ENCODE assay signal across 12 cellular contexts in the genomic region with DNA sequence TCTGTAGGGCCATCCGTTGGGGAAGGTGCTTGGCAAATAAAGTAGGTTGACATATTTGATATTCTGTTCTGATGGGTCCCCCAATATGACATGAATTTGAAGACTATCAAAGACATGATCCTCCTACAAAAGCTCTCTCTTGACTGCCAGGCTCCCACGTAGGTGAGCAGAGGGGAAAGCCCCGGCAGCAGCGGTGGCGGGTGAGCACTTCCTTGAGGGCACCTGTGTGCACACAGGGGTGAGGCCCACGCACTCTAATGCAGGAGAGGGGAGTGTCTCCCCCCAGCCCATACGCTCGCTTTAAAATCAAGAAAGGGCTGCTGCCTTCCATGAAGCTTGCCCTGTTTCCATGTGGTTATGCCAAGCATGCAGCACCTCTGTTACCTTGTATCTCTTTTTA.
DNase-seq lines count a peak whose midpoint lies in the region; ATAC-seq, FAIRE-seq and TF ChIP-seq lines count a peak whose summit lies in the region.
"Had no signal": no experiment of that assay in that cellular context is flagged by ENCODE, and none has a peak within 500 bp of the region (broad histone marks: within the 10 kb centered on the region; RNA-seq: fewer than 3 reads in every experiment).

No MANE protein-coding gene starts in this region.

- no peak for TF ChIP-seq POLR2A in sigmoid colon (IDR thresholded peaks at IDR 0.05)

- no peak overlapping the region for H3K4me3 ChIP-seq in kidney (ENCODE audit: low read length in 2 of 2)
- H3K4me3 ChIP-seq in sigmoid colon = no peak overlapping the region

- H3K4me1 ChIP-seq in kidney (ENCODE audit: control insufficient read depth in 1 of 2, insufficient read depth in 1 of 2, low read depth in 1 of 2, low read length in 2 of 2) (peaks cover 5 to 6% of the 10 kb centered on the region in 2 donors), sigmoid colon (peaks cover 0 to 23% (median 22%) of the 10 kb centered on the region in 4 donors)

- TF ChIP-seq EP300 in sigmoid colon (IDR thresholded peaks at IDR 0.05) = no peak

- CTCF ChIA-PET in CD4-positive, alpha-beta T cell (lab: Charles Lee) = no interaction called here

- H3K9me3 ChIP-seq in CD4-positive, alpha-beta T cell (ENCODE audit: control insufficient read depth, low read length) = no peaks in the 10 kb centered on the region
- H3K9me3 ChIP-seq in kidney (ENCODE audit: control insufficient read depth in 1 of 2, low read length in 2 of 2) = no peaks in the 10 kb centered on the region
- no peaks in the 10 kb centered on the region for H3K9me3 ChIP-seq in sigmoid colon

- H3K36me3 Mint-ChIP-seq in CD4-positive, alpha-beta T cell (ENCODE audit: low read depth) = peaks cover 5% of the 10 kb centered on the region
- H3K36me3 Mint-ChIP-seq in activated naive CD8-positive, alpha-beta T cell treated with anti-CD3 and anti-CD28 coated beads for 36 hours = peaks cover 10% of the 10 kb centered on the region

- POLR2A ChIA-PET in CD4-positive, alpha-beta T cell (lab: Charles Lee) = interaction anchor here (1.1 to 1.6 kb wide), 3 partner anchors 10 to 113 kb away, joined by 3 to 4 read pairs (median 4); no protein-coding TSS in a partner anchor

- H3K4me1 Mint-ChIP-seq in CD4-positive, alpha-beta T cell (ENCODE audit: low read depth) = peaks cover 32% of the 10 kb centered on the region
- H3K4me1 Mint-ChIP-seq in activated naive CD8-positive, alpha-beta T cell treated with anti-CD3 and anti-CD28 coated beads for 36 hours = peaks cover 11% of the 10 kb centered on the region

- H3K27ac Mint-ChIP-seq in CD4-positive, alpha-beta T cell = peak overlapping the region; percentile 82
- H3K27ac Mint-ChIP-seq in activated naive CD8-positive, alpha-beta T cell treated with anti-CD3 and anti-CD28 coated beads for 36 hours = no peak overlapping the region

- peak in 6 of 10 experiments; percentile 3 to 35 (median 24) for DNase-seq in CD4-positive, alpha-beta T cell
- peak; percentile 43 for DNase-seq in activated CD4-positive, CD25-positive, alpha-beta regulatory T cell treated with anti-CD3 and anti-CD28 coated beads, Interleukin-2, amount 50 U/mL, for 72 hours
- peak; percentile 35 for DNase-seq in activated naive CD8-positive, alpha-beta T cell treated with anti-CD3 and anti-CD28 coated beads for 36 hours
- DNase-seq in stimulated activated CD4-positive, alpha-beta T cell treated with anti-CD3 and anti-CD28 coated beads, Interleukin-4, amount 100 ng/mL, for 1 hour = peak; percentile 47
- DNase-seq in kidney = no peak
- DNase-seq in sigmoid colon = no peak
- no peak for DNase-seq in NOMO-1 (lab: John Stamatoyannopoulos, UW; ENCODE audit: unreplicated experiment in 2 of 2)
- no peak for DNase-seq in kidney glomerular epithelial cell (lab: John Stamatoyannopoulos, UW)
- DNase-seq: DMS79 treated with DMSO at 0.1 percent for 48 hours, HCEC 1CT, NCI-H1092, SHP77 had no signal

- intact Hi-C loops in CD4-positive, alpha-beta T cell (cut with DNase I, micrococcal nuclease) = no loop called here
- intact Hi-C loops in kidney (cut with DNase I) (no loop called here), sigmoid colon (cut with DNase I) (no loop called here)

- no peaks in the 10 kb centered on the region for H3K27me3 ChIP-seq in CD4-positive, alpha-beta T cell (ENCODE audit: control insufficient read depth, insufficient read depth, low read length)
- H3K27me3 ChIP-seq in sigmoid colon = no peaks in the 10 kb centered on the region

- H3K27ac ChIP-seq in CD4-positive, alpha-beta T cell (ENCODE audit: low read depth, low read length) = no peak overlapping the region
- H3K27ac ChIP-seq in kidney (ENCODE audit: low read depth in 2 of 2, low read length in 2 of 2) (no peak overlapping the region), sigmoid colon (no peak overlapping the region)

- ATAC-seq in CD4-positive, alpha-beta T cell (ENCODE audit: poor library complexity) = peak; percentile 97

- H3K4me3 Mint-ChIP-seq in CD4-positive, alpha-beta T cell = no peak overlapping the region
- no peak overlapping the region for H3K4me3 Mint-ChIP-seq in activated naive CD8-positive, alpha-beta T cell treated with anti-CD3 and anti-CD28 coated beads for 36 hours

- no peak for TF ChIP-seq CTCF in CD4-positive, alpha-beta T cell (IDR thresholded peaks at IDR 0.05)
- no peak for TF ChIP-seq CTCF in kidney (IDR thresholded peaks at IDR 0.05; ENCODE audit: borderline replicate concordance, extremely low read depth, insufficient read depth)
- TF ChIP-seq CTCF in sigmoid colon (IDR thresholded peaks at IDR 0.05) = no peak

- no peak overlapping the region for H3K9ac ChIP-seq in kidney (ENCODE audit: low read length in 2 of 2)

- no peaks in the 10 kb centered on the region for H3K9me3 Mint-ChIP-seq in CD4-positive, alpha-beta T cell
- no peaks in the 10 kb centered on the region for H3K9me3 Mint-ChIP-seq in activated naive CD8-positive, alpha-beta T cell treated with anti-CD3 and anti-CD28 coated beads for 36 hours

- H3K36me3 ChIP-seq in kidney (ENCODE audit: control insufficient read depth in 1 of 2, insufficient read depth in 2 of 2, low read length in 2 of 2) (no peaks in the 10 kb centered on the region), sigmoid colon (peaks cover 0 to 14% (median 2%) of the 10 kb centered on the region in 4 donors)

- no peaks in the 10 kb centered on the region for H3K27me3 Mint-ChIP-seq in CD4-positive, alpha-beta T cell
- H3K27me3 Mint-ChIP-seq in activated naive CD8-positive, alpha-beta T cell treated with anti-CD3 and anti-CD28 coated beads for 36 hours = no peaks in the 10 kb centered on the region

- 67 to 72% methylated on average over 8 of the region's 8 CpGs for WGBS in sigmoid colon, 2 donors

- FAIRE-seq in kidney (lab: Jason Lieb, UNC) = no peak

Comparison
In these comparisons a context has a peak if more than half of its experiments do, and no peak if none do; other contexts are left out.
1. DNase-seq: peak in CD4-positive, alpha-beta T cell (6 of 10), activated CD4-positive, CD25-positive, alpha-beta regulatory T cell treated with anti-CD3 and anti-CD28 coated beads, Interleukin-2, amount 50 U/mL, for 72 hours (single experiment), activated naive CD8-positive, alpha-beta T cell treated with anti-CD3 and anti-CD28 coated beads for 36 hours (single experiment) and stimulated activated CD4-positive, alpha-beta T cell treated with anti-CD3 and anti-CD28 coated beads, Interleukin-4, amount 100 ng/mL, for 1 hour (single experiment); none in kidney (single experiment), sigmoid colon (single experiment), NOMO-1 (0 of 2) and kidney glomerular epithelial cell (single experiment).